In genomic region chr2:61962095-61962984, GRCh38 we compare ENCODE assay signal across 2 cellular contexts.
TF ChIP-seq lines count a peak whose summit lies in the region.

No MANE protein-coding gene starts in this region.

TF ChIP-seq in WTC11, 78 proteins besides CTCF, POLR2A, EP300 and RAD21:
- no peak for TF ChIP-seq ZNF425 (CRISPR knock-in tag; conservative IDR thresholded peaks at IDR 0.05)
- TF ChIP-seq JAZF1 (CRISPR knock-in tag; IDR thresholded peaks at IDR 0.05) = no peak
- TF ChIP-seq MYBL2 (CRISPR knock-in tag; IDR thresholded peaks at IDR 0.05) = no peak
- TF ChIP-seq IRF2 (CRISPR knock-in tag; IDR thresholded peaks at IDR 0.05; ENCODE audit: borderline replicate concordance, low read depth) = no peak
- TF ChIP-seq CBFB (CRISPR knock-in tag; IDR thresholded peaks at IDR 0.05; ENCODE audit: low read depth) = no peak
- TF ChIP-seq ESRRA (CRISPR knock-in tag; IDR thresholded peaks at IDR 0.05; ENCODE audit: borderline replicate concordance) = no peak
- no peak for TF ChIP-seq SMAD4 (CRISPR knock-in tag; IDR thresholded peaks at IDR 0.05)
- no peak for TF ChIP-seq AFF4 (CRISPR knock-in tag; IDR thresholded peaks at IDR 0.05; ENCODE audit: borderline replicate concordance)
- no peak for TF ChIP-seq ERG (CRISPR knock-in tag; IDR thresholded peaks at IDR 0.05)
- TF ChIP-seq FOXJ3 (CRISPR knock-in tag; IDR thresholded peaks at IDR 0.05; ENCODE audit: borderline replicate concordance) = no peak
- TF ChIP-seq SP1 (CRISPR knock-in tag; conservative IDR thresholded peaks at IDR 0.05) = no peak
- no peak for TF ChIP-seq ELF4 (CRISPR knock-in tag; IDR thresholded peaks at IDR 0.05; ENCODE audit: low read depth)
- no peak for TF ChIP-seq TEAD4 (CRISPR knock-in tag; IDR thresholded peaks at IDR 0.05)
- no peak for TF ChIP-seq FOXP1 (CRISPR knock-in tag; IDR thresholded peaks at IDR 0.05; ENCODE audit: borderline replicate concordance)
- TF ChIP-seq IRF1 (CRISPR knock-in tag; IDR thresholded peaks at IDR 0.05) = no peak
- TF ChIP-seq CDX4 (CRISPR knock-in tag; IDR thresholded peaks at IDR 0.05; ENCODE audit: borderline replicate concordance) = no peak
- TF ChIP-seq TEAD1 (CRISPR knock-in tag; IDR thresholded peaks at IDR 0.05) = no peak
- no peak for TF ChIP-seq GTF2I (CRISPR knock-in tag; conservative IDR thresholded peaks at IDR 0.05)
- TF ChIP-seq ATF2 (CRISPR knock-in tag; IDR thresholded peaks at IDR 0.05; ENCODE audit: borderline replicate concordance, low read depth) = no peak
- TF ChIP-seq NFYB (CRISPR knock-in tag; conservative IDR thresholded peaks at IDR 0.05; ENCODE audit: low read depth) = no peak

TF ChIP-seq in HepG2, 621 proteins besides CTCF, POLR2A, EP300 and RAD21:
- TF ChIP-seq MIER2 (CRISPR knock-in tag; IDR thresholded peaks at IDR 0.05) (no peak), GATA4 (IDR thresholded peaks at IDR 0.05; ENCODE audit: borderline replicate concordance, low read depth) (no peak), RFXANK (CRISPR knock-in tag; IDR thresholded peaks at IDR 0.05) (no peak), ATF7 (IDR thresholded peaks at IDR 0.05) (no peak), ATF7 (CRISPR knock-in tag; IDR thresholded peaks at IDR 0.05) (no peak), POLR2AphosphoS2 (IDR thresholded peaks at IDR 0.05; ENCODE audit: low read depth, low read length) (no peak), ZNF670 (CRISPR knock-in tag; IDR thresholded peaks at IDR 0.05; ENCODE audit: borderline replicate concordance) (no peak), ZSCAN25 (CRISPR knock-in tag; IDR thresholded peaks at IDR 0.05) (no peak), SRSF1 (optimal IDR thresholded peaks at IDR 0.05; ENCODE audit: low read depth, low read length) (no peak), FOXM1 (CRISPR knock-in tag; IDR thresholded peaks at IDR 0.05) (no peak), ZNF253 (CRISPR knock-in tag; IDR thresholded peaks at IDR 0.05; ENCODE audit: borderline replicate concordance) (no peak), ZNF614 (CRISPR knock-in tag; IDR thresholded peaks at IDR 0.05; ENCODE audit: borderline replicate concordance) (no peak), ZNF138 (CRISPR knock-in tag; IDR thresholded peaks at IDR 0.05; ENCODE audit: low read depth) (no peak), ZNF629 (CRISPR knock-in tag; conservative IDR thresholded peaks at IDR 0.05) (no peak), MZF1 (CRISPR knock-in tag; IDR thresholded peaks at IDR 0.05; ENCODE audit: borderline replicate concordance) (no peak), FOXA1 (IDR thresholded peaks at IDR 0.05) (no peak), FOXA1 (CRISPR knock-in tag; IDR thresholded peaks at IDR 0.05) (no peak), IKZF1 (IDR thresholded peaks at IDR 0.05) (no peak), ZNF142 (CRISPR knock-in tag; IDR thresholded peaks at IDR 0.05) (no peak), MTERF4 (CRISPR knock-in tag; IDR thresholded peaks at IDR 0.05) (no peak), CEBPB (IDR thresholded peaks at IDR 0.05; ENCODE audit: borderline replicate concordance, low read depth, low read length) (no peak), ZNF782 (CRISPR knock-in tag; IDR thresholded peaks at IDR 0.05; ENCODE audit: borderline replicate concordance) (no peak)
TF ChIP-seq in HepG2: peak in this region for 0.
